1 cellular context compared by ENCODE assay signal in genomic region chr9:129823934-129824601, GRCh38.
TF ChIP-seq lines count a peak whose summit lies in the region.

A gene with protein sequence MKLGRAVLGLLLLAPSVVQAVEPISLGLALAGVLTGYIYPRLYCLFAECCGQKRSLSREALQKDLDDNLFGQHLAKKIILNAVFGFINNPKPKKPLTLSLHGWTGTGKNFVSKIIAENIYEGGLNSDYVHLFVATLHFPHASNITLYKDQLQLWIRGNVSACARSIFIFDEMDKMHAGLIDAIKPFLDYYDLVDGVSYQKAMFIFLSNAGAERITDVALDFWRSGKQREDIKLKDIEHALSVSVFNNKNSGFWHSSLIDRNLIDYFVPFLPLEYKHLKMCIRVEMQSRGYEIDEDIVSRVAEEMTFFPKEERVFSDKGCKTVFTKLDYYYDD (minus strand): TSS chr9:129824136. CDS start chr9:129824085, 51 bp downstream.

TF ChIP-seq in HepG2, 621 proteins besides CTCF, POLR2A, EP300 and RAD21 (continued from another document and continues in another):
- TF ChIP-seq ZNF337 (CRISPR knock-in tag; IDR thresholded peaks at IDR 0.05; ENCODE audit: borderline replicate concordance, low read depth) (no peak), TAF15 (IDR thresholded peaks at IDR 0.05; ENCODE audit: low read depth, low read length, poor library complexity, severe bottlenecking) (no peak), ZNF577 (CRISPR knock-in tag; IDR thresholded peaks at IDR 0.05; ENCODE audit: borderline replicate concordance, low read depth) (no peak), ZNF205 (CRISPR knock-in tag; IDR thresholded peaks at IDR 0.05) (peak; percentile 81), CEBPG (CRISPR knock-in tag; IDR thresholded peaks at IDR 0.05) (peak; percentile 50), ZSCAN25 (CRISPR knock-in tag; IDR thresholded peaks at IDR 0.05) (peak; percentile 60; the same call in 1 of the 2 replicates), ZNF124 (CRISPR knock-in tag; IDR thresholded peaks at IDR 0.05) (peak; percentile 91; the same call in 1 of the 2 replicates), ZNF556 (CRISPR knock-in tag; IDR thresholded peaks at IDR 0.05; ENCODE audit: borderline replicate concordance) (peak; percentile 90; the same call in 1 of the 2 replicates), RXRA (CRISPR knock-in tag; IDR thresholded peaks at IDR 0.05) (peak; percentile 77), NCOA1 (CRISPR knock-in tag; IDR thresholded peaks at IDR 0.05) (no peak), TEAD3 (CRISPR knock-in tag; optimal IDR thresholded peaks at IDR 0.05; ENCODE audit: borderline replicate concordance) (peak; percentile 62), ZNF605 (CRISPR knock-in tag; IDR thresholded peaks at IDR 0.05) (peak; percentile 80), ZNF362 (CRISPR knock-in tag; IDR thresholded peaks at IDR 0.05; ENCODE audit: borderline replicate concordance) (no peak), ZNF607 (CRISPR knock-in tag; IDR thresholded peaks at IDR 0.05; ENCODE audit: borderline replicate concordance) (peak; percentile 80), MED8 (CRISPR knock-in tag; IDR thresholded peaks at IDR 0.05; ENCODE audit: insufficient replicate concordance) (peak; percentile 49), PHF20 (CRISPR knock-in tag; IDR thresholded peaks at IDR 0.05) (peak; percentile 92), ZSCAN21 (CRISPR knock-in tag; IDR thresholded peaks at IDR 0.05; ENCODE audit: borderline replicate concordance) (peak; percentile 77), ZNF746 (CRISPR knock-in tag; IDR thresholded peaks at IDR 0.05) (peak; percentile 59; the same call in 1 of the 2 replicates), CEBPB (IDR thresholded peaks at IDR 0.05; ENCODE audit: borderline replicate concordance, low read depth, low read length) (no peak), ZNF598 (CRISPR knock-in tag; IDR thresholded peaks at IDR 0.05; ENCODE audit: borderline replicate concordance) (0 out of 2 replicates have a peak, but pooled peaks have one; percentile 43), CHD4 (IDR thresholded peaks at IDR 0.05; ENCODE audit: borderline replicate concordance, low read length) (peak; percentile 64; the same call in 1 of the 2 replicates), DR1 (CRISPR knock-in tag; IDR thresholded peaks at IDR 0.05) (peak; percentile 80; the same call in 1 of the 2 replicates), GPBP1L1 (CRISPR knock-in tag; IDR thresholded peaks at IDR 0.05) (no peak), RFXANK (CRISPR knock-in tag; IDR thresholded peaks at IDR 0.05) (0 out of 2 replicates have a peak, but pooled peaks have one; percentile 67), ZNF773 (CRISPR knock-in tag; IDR thresholded peaks at IDR 0.05; ENCODE audit: borderline replicate concordance) (peak; percentile 69; the same call in 1 of the 2 replicates), SRSF1 (optimal IDR thresholded peaks at IDR 0.05; ENCODE audit: low read depth, low read length) (peak; percentile 27), MTERF4 (CRISPR knock-in tag; IDR thresholded peaks at IDR 0.05) (peak; percentile 65; the same call in 1 of the 2 replicates), ZBTB7A (CRISPR knock-in tag; IDR thresholded peaks at IDR 0.05) (0 out of 2 replicates have a peak, but pooled peaks have one; percentile 38), NFIC (IDR thresholded peaks at IDR 0.05; ENCODE audit: low read length) (no peak), HOXA3 (CRISPR knock-in tag; IDR thresholded peaks at IDR 0.05) (peak; percentile 100), SAFB2 (CRISPR knock-in tag; IDR thresholded peaks at IDR 0.05; ENCODE audit: borderline replicate concordance, low read depth) (peak; percentile 69; the same call in 1 of the 2 replicates), ZNF724P (CRISPR knock-in tag; IDR thresholded peaks at IDR 0.05; ENCODE audit: borderline replicate concordance) (no peak), SUZ12 (IDR thresholded peaks at IDR 0.05; ENCODE audit: low read depth, low read length) (no peak), CSRNP2 (CRISPR knock-in tag; conservative IDR thresholded peaks at IDR 0.05; ENCODE audit: low read depth) (no peak), ZNF572 (CRISPR knock-in tag; IDR thresholded peaks at IDR 0.05) (no peak; the same call in 1 of the 2 replicates), ZNF777 (CRISPR knock-in tag; IDR thresholded peaks at IDR 0.05) (peak; percentile 59; the same call in 1 of the 2 replicates), HES4 (CRISPR knock-in tag; IDR thresholded peaks at IDR 0.05; ENCODE audit: borderline replicate concordance) (peak; percentile 66), ZNF136 (CRISPR knock-in tag; IDR thresholded peaks at IDR 0.05; ENCODE audit: low read depth) (0 out of 2 replicates have a peak, but pooled peaks have one; percentile 38), ZFP62 (CRISPR knock-in tag; IDR thresholded peaks at IDR 0.05) (no peak), CAMTA2 (CRISPR knock-in tag; IDR thresholded peaks at IDR 0.05; ENCODE audit: borderline replicate concordance) (0 out of 2 replicates have a peak, but pooled peaks have one; percentile 16), MAF1 (CRISPR knock-in tag; IDR thresholded peaks at IDR 0.05; ENCODE audit: borderline replicate concordance) (peak; percentile 87; the same call in 1 of the 2 replicates), ZNF558 (CRISPR knock-in tag; IDR thresholded peaks at IDR 0.05; ENCODE audit: borderline replicate concordance) (no peak), ZZZ3 (CRISPR knock-in tag; IDR thresholded peaks at IDR 0.05; ENCODE audit: borderline replicate concordance) (peak; percentile 54; the same call in 1 of the 2 replicates), SOX6 (IDR thresholded peaks at IDR 0.05) (no peak), SOX6 (CRISPR knock-in tag; IDR thresholded peaks at IDR 0.05) (peak; percentile 66), PRMT3 (CRISPR knock-in tag; IDR thresholded peaks at IDR 0.05; ENCODE audit: borderline replicate concordance, low read depth) (no peak; the same call in 1 of the 2 replicates), ZNF576 (CRISPR knock-in tag; IDR thresholded peaks at IDR 0.05) (no peak), POGZ (CRISPR knock-in tag; IDR thresholded peaks at IDR 0.05) (peak; percentile 83), ZNF547 (CRISPR knock-in tag; IDR thresholded peaks at IDR 0.05) (no peak; the same call in 1 of the 2 replicates), FOXM1 (CRISPR knock-in tag; IDR thresholded peaks at IDR 0.05) (no peak)
- TF ChIP-seq, protein P1, sequence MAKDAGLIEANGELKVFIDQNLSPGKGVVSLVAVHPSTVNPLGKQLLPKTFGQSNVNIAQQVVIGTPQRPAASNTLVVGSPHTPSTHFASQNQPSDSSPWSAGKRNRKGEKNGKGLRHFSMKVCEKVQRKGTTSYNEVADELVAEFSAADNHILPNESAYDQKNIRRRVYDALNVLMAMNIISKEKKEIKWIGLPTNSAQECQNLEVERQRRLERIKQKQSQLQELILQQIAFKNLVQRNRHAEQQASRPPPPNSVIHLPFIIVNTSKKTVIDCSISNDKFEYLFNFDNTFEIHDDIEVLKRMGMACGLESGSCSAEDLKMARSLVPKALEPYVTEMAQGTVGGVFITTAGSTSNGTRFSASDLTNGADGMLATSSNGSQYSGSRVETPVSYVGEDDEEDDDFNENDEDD (CRISPR knock-in tag; IDR thresholded peaks at IDR 0.05; ENCODE audit: borderline replicate concordance): peak; percentile 80; the same call in 1 of the 2 replicates
- TF ChIP-seq, protein P2, sequence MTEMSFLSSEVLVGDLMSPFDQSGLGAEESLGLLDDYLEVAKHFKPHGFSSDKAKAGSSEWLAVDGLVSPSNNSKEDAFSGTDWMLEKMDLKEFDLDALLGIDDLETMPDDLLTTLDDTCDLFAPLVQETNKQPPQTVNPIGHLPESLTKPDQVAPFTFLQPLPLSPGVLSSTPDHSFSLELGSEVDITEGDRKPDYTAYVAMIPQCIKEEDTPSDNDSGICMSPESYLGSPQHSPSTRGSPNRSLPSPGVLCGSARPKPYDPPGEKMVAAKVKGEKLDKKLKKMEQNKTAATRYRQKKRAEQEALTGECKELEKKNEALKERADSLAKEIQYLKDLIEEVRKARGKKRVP (CRISPR knock-in tag; IDR thresholded peaks at IDR 0.05): no peak
- TF ChIP-seq, protein P3, sequence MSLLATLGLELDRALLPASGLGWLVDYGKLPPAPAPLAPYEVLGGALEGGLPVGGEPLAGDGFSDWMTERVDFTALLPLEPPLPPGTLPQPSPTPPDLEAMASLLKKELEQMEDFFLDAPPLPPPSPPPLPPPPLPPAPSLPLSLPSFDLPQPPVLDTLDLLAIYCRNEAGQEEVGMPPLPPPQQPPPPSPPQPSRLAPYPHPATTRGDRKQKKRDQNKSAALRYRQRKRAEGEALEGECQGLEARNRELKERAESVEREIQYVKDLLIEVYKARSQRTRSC (CRISPR knock-in tag; IDR thresholded peaks at IDR 0.05; ENCODE audit: low read depth): no peak
- TF ChIP-seq, protein P4, sequence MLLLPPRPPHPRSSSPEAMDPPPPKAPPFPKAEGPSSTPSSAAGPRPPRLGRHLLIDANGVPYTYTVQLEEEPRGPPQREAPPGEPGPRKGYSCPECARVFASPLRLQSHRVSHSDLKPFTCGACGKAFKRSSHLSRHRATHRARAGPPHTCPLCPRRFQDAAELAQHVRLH (CRISPR knock-in tag; IDR thresholded peaks at IDR 0.05; ENCODE audit: borderline replicate concordance, low read depth): peak; percentile 96; the same call in 1 of the 2 replicates
- TF ChIP-seq, protein P5, sequence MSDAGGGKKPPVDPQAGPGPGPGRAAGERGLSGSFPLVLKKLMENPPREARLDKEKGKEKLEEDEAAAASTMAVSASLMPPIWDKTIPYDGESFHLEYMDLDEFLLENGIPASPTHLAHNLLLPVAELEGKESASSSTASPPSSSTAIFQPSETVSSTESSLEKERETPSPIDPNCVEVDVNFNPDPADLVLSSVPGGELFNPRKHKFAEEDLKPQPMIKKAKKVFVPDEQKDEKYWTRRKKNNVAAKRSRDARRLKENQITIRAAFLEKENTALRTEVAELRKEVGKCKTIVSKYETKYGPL (CRISPR knock-in tag; IDR thresholded peaks at IDR 0.05): no peak
- TF ChIP-seq, protein P6, sequence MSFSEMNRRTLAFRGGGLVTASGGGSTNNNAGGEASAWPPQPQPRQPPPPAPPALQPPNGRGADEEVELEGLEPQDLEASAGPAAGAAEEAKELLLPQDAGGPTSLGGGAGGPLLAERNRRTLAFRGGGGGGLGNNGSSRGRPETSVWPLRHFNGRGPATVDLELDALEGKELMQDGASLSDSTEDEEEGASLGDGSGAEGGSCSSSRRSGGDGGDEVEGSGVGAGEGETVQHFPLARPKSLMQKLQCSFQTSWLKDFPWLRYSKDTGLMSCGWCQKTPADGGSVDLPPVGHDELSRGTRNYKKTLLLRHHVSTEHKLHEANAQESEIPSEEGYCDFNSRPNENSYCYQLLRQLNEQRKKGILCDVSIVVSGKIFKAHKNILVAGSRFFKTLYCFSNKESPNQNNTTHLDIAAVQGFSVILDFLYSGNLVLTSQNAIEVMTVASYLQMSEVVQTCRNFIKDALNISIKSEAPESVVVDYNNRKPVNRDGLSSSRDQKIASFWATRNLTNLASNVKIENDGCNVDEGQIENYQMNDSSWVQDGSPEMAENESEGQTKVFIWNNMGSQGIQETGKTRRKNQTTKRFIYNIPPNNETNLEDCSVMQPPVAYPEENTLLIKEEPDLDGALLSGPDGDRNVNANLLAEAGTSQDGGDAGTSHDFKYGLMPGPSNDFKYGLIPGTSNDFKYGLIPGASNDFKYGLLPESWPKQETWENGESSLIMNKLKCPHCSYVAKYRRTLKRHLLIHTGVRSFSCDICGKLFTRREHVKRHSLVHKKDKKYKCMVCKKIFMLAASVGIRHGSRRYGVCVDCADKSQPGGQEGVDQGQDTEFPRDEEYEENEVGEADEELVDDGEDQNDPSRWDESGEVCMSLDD (CRISPR knock-in tag; IDR thresholded peaks at IDR 0.05; ENCODE audit: borderline replicate concordance): no peak
- TF ChIP-seq, protein P7, sequence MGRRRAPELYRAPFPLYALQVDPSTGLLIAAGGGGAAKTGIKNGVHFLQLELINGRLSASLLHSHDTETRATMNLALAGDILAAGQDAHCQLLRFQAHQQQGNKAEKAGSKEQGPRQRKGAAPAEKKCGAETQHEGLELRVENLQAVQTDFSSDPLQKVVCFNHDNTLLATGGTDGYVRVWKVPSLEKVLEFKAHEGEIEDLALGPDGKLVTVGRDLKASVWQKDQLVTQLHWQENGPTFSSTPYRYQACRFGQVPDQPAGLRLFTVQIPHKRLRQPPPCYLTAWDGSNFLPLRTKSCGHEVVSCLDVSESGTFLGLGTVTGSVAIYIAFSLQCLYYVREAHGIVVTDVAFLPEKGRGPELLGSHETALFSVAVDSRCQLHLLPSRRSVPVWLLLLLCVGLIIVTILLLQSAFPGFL (CRISPR knock-in tag; IDR thresholded peaks at IDR 0.05): no peak
